Comparison of ENCODE assay signal across 10 cellular contexts in the genomic region with DNA sequence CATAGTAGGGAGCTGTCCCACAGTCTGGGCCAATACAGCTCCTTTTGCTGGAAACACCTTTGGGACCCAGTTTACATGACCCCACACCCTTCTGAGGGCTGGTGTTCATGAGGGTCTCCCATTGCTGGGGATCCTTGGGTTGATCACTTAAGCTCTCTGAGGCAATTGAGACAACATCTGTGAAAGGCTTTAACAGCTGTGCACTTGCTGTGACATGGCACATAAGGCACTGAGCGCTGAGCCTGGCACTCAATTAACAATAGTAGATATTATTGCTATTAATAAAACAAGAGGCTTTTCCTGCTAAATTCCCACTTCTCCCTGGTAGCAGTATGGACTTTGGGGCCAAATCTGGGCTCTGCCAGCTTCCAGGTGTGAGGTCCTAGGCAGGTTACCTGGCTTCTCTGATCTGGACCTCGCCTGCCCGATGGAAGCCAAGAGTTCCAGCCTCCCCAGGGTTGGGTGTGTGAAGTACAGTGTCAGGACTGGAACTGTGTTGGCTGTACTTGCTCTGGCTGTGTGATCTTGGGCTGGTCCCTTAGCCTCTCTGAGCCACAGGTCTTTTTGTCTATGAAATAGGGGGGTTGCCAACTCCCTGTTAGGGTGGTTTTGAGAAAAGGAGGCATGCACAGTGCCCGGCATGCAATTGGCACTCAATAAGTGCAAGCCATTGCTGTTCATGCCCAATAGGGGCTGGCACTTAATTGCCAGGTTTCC. TPM values are rescaled to one million over a fixed set of nuclear protein-coding genes. Genes with fewer than 3 reads are reported as not detected.
DNase-seq lines count a peak whose midpoint lies in the region; ATAC-seq and TF ChIP-seq lines count a peak whose summit lies in the region.
"Had no signal": no experiment of that assay in that cellular context is flagged by ENCODE, and none has a peak within 500 bp of the region (broad histone marks: within the 10 kb centered on the region; RNA-seq: fewer than 3 reads in every experiment).

No MANE protein-coding gene starts in this region.

- POLR2A ChIA-PET in MCF 10A (lab: Yijun Ruan, JAX): interaction anchor here (0.5 to 0.8 kb wide), 3 partner anchors 21 to 190 kb away, joined by 3 to 4 read pairs (median 3); a partner anchor contains a TSS
- POLR2A ChIA-PET in PC-3 (lab: Charles Lee; ENCODE audit: unreplicated experiment): interaction anchor here (0.5 kb wide), 1 partner anchor 1674 kb away, joined by 4 read pairs; no protein-coding TSS in a partner anchor

- peak overlapping the region; percentile 57 for H3K9ac ChIP-seq in adipocyte (ENCODE audit: low read length)
- H3K9ac ChIP-seq in PC-3 (ENCODE audit: low read length): no peak overlapping the region

- no peaks in the 10 kb centered on the region for H3K9me3 Mint-ChIP-seq in MCF 10A (ENCODE audit: unreplicated experiment)
- H3K9me3 Mint-ChIP-seq in Calu3 (ENCODE audit: low read depth, unreplicated experiment): no peaks in the 10 kb centered on the region
- H3K9me3 Mint-ChIP-seq: mesothelial cell of epicardium had no signal

- H3K4me1 ChIP-seq in breast epithelium (peaks cover 11 to 17% of the 10 kb centered on the region in 2 donors), adipocyte (ENCODE audit: control insufficient read depth, insufficient read depth, low read length) (peaks cover 71% of the 10 kb centered on the region), lower lobe of right lung (peaks cover 87% of the 10 kb centered on the region), tibial artery (peaks cover 0 to 85% (median 68%) of the 10 kb centered on the region in 4 donors), PC-3 (ENCODE audit: insufficient read depth, low read length) (peaks cover 18% of the 10 kb centered on the region)

- DNase-seq in breast epithelium (ENCODE audit: low spot score in 2 of 2): no peak
- no peak for DNase-seq in MCF 10A (ENCODE audit: unreplicated experiment)
- no peak for DNase-seq in adipocyte (ENCODE audit: low read depth)
- DNase-seq in lower lobe of right lung: no peak
- DNase-seq in tibial artery: no peak
- no peak for DNase-seq in Calu3
- DNase-seq in PC-3: no peak
- DNase-seq in NCI-H2196 treated with DMSO at 0.1 percent for 48 hours (lab: John Stamatoyannopoulos, UW; ENCODE audit: unreplicated experiment): no peak
- DNase-seq: DMS53 had no signal

- no peak for TF ChIP-seq POLR2A in breast epithelium (IDR thresholded peaks at IDR 0.05)

- CTCF ChIA-PET in MCF 10A (lab: Yijun Ruan, JAX): interaction anchor here (1.1 to 2.6 kb wide), 3 partner anchors 12 to 43 kb away, joined by 4 to 16 read pairs (median 5); no protein-coding TSS in a partner anchor
- CTCF ChIA-PET in Calu3 (lab: Charles Lee): no interaction called here
- CTCF ChIA-PET in PC-3 (lab: Charles Lee): no interaction called here

- H4K20me1 ChIP-seq in PC-3 (ENCODE audit: low read length): no peaks in the 10 kb centered on the region

- no peak overlapping the region for H2AFZ ChIP-seq in PC-3 (ENCODE audit: low read length)

- H3K27ac ChIP-seq in breast epithelium (peak overlapping the region; percentile 83 to 89), lower lobe of right lung (peak overlapping the region; percentile 86), tibial artery (peak overlapping the region; percentile 74 to 81), PC-3 (ENCODE audit: low read length) (no peak overlapping the region)

- H3K27me3 ChIP-seq in breast epithelium: no peaks in the 10 kb centered on the region
- no peaks in the 10 kb centered on the region for H3K27me3 ChIP-seq in adipocyte (replicated peaks; ENCODE audit: control insufficient read depth, insufficient read depth, low read length)
- no peaks in the 10 kb centered on the region for H3K27me3 ChIP-seq in lower lobe of right lung (ENCODE audit: low read depth)
- H3K27me3 ChIP-seq in tibial artery: no peaks in the 10 kb centered on the region
- no peaks in the 10 kb centered on the region for H3K27me3 ChIP-seq in PC-3 (ENCODE audit: low read length)

- H3K4me3 Mint-ChIP-seq in MCF 10A (ENCODE audit: unreplicated experiment) (no peak overlapping the region), Calu3 (ENCODE audit: low read depth, unreplicated experiment) (no peak overlapping the region)
- H3K4me3 Mint-ChIP-seq: mesothelial cell of epicardium had no signal

- peaks cover 11% of the 10 kb centered on the region for H3K4me1 Mint-ChIP-seq in MCF 10A (ENCODE audit: insufficient read depth, unreplicated experiment)
- H3K4me1 Mint-ChIP-seq in Calu3 (ENCODE audit: low read depth, unreplicated experiment): peaks cover 63% of the 10 kb centered on the region

- H3K79me2 ChIP-seq in PC-3 (ENCODE audit: low read length): peaks cover 41% of the 10 kb centered on the region

- BruUV-seq in MCF 10A (replicated peaks; lab: Mats Ljungman, UMichigan): no TSS peak
- no TSS peak for BruUV-seq in Calu3 (replicated peaks; lab: Mats Ljungman, UMichigan)
- BruUV-seq in PC-3 (replicated peaks; lab: Mats Ljungman, UMichigan): no TSS peak

- H3K27ac Mint-ChIP-seq in MCF 10A (ENCODE audit: low read depth, unreplicated experiment): no peak overlapping the region
- H3K27ac Mint-ChIP-seq in Calu3 (ENCODE audit: unreplicated experiment): no peak overlapping the region
- H3K27ac Mint-ChIP-seq: mesothelial cell of epicardium had no signal

- no peaks in the 10 kb centered on the region for H3K9me2 ChIP-seq in PC-3 (replicated peaks; ENCODE audit: low read length)

- H3K27me3 Mint-ChIP-seq in MCF 10A (ENCODE audit: insufficient read depth, unreplicated experiment) (no peaks in the 10 kb centered on the region), Calu3 (ENCODE audit: unreplicated experiment) (no peaks in the 10 kb centered on the region)

- H3K4me3 ChIP-seq in breast epithelium (peak overlapping the region in 2 of 3 donors; percentile 13 to 51), adipocyte (ENCODE audit: low read length) (no peak overlapping the region), lower lobe of right lung (peak overlapping the region; percentile 93), tibial artery (peak overlapping the region; percentile 15 to 23), PC-3 (ENCODE audit: low read length) (no peak overlapping the region)

- ATAC-seq in lower lobe of right lung (no peak), PC-3 (no peak)

- no peaks in the 10 kb centered on the region for H3K9me3 ChIP-seq in breast epithelium
- H3K9me3 ChIP-seq in adipocyte (ENCODE audit: control insufficient read depth, low read length): no peaks in the 10 kb centered on the region
- no peaks in the 10 kb centered on the region for H3K9me3 ChIP-seq in lower lobe of right lung
- no peaks in the 10 kb centered on the region for H3K9me3 ChIP-seq in tibial artery
- H3K9me3 ChIP-seq in PC-3 (ENCODE audit: low read length): no peaks in the 10 kb centered on the region

- H3K36me3 Mint-ChIP-seq in MCF 10A (ENCODE audit: insufficient read depth, unreplicated experiment): peaks cover 7% of the 10 kb centered on the region
- peaks cover 39% of the 10 kb centered on the region for H3K36me3 Mint-ChIP-seq in Calu3 (ENCODE audit: insufficient read depth, unreplicated experiment)
- H3K36me3 Mint-ChIP-seq: mesothelial cell of epicardium had no signal

- intact Hi-C loops in breast epithelium (cut with DNase I; ENCODE audit: low total_unique reads): no loop called here
- intact Hi-C loops in MCF 10A (cut with micrococcal nuclease): no loop called here
- intact Hi-C loops in lower lobe of right lung (cut with DNase I): no loop called here
- intact Hi-C loops in tibial artery (cut with DNase I; ENCODE audit: low total_unique reads): no loop called here
- intact Hi-C loops in Calu3 (cut with micrococcal nuclease; ENCODE audit: unreplicated experiment): no loop called here
- intact Hi-C loops in PC-3 (cut with micrococcal nuclease): no loop called here

- TF ChIP-seq CTCF in breast epithelium (IDR thresholded peaks at IDR 0.05): no peak
- TF ChIP-seq CTCF in MCF 10A (IDR thresholded peaks at IDR 0.05; ENCODE audit: unreplicated experiment): no peak
- TF ChIP-seq CTCF in lower lobe of right lung (IDR thresholded peaks at IDR 0.05): no peak
- TF ChIP-seq CTCF in tibial artery (IDR thresholded peaks at IDR 0.05): no peak
- no peak for TF ChIP-seq CTCF in Calu3 (IDR thresholded peaks at IDR 0.05; ENCODE audit: unreplicated experiment)
- no peak for TF ChIP-seq CTCF in PC-3 (conservative IDR thresholded peaks at IDR 0.05; ENCODE audit: low read depth, low read length)

- H3K36me3 ChIP-seq in breast epithelium (no peaks in the 10 kb centered on the region), adipocyte (ENCODE audit: control insufficient read depth, insufficient read depth, low read length, severe bottlenecking) (no peaks in the 10 kb centered on the region), lower lobe of right lung (no peaks in the 10 kb centered on the region), tibial artery (no peaks in the 10 kb centered on the region), PC-3 (ENCODE audit: low read depth, low read length) (no peaks in the 10 kb centered on the region)

- no peak overlapping the region for H3K4me2 ChIP-seq in PC-3 (ENCODE audit: low read length)

- no peaks in the 10 kb centered on the region for H3F3A ChIP-seq in PC-3 (ENCODE audit: low read length, unreplicated experiment)

RNA-seq across cellular contexts. Expression of a gene that starts 3.1 kb away (rescaled TPM):
- total RNA-seq in breast epithelium (10 to 100 TPM; 13.9 to 27.4 (median 17.4) TPM), MCF 10A (2022) (4.5 and 5.1 TPM in 2 replicates), lower lobe of right lung (49.5 TPM), Calu3 (2022) (14.3 and 17.3 TPM in 2 replicates), PC-3 (2014; rRNA removed) (12.9 and 34.6 TPM in 2 replicates)

RNA-seq across cellular contexts. Expression of a gene that starts 39.9 kb away (rescaled TPM):
- 10 to 100 TPM in 2 of 3 donors, 1 to 10 TPM in 1; 6.6 to 10.9 (median 10.2) TPM for total RNA-seq in breast epithelium
- 3.4 and 4.0 TPM in 2 replicates for total RNA-seq in MCF 10A (2022)
- total RNA-seq in lower lobe of right lung: 20.5 TPM
- total RNA-seq in Calu3 (2022): 20.7 and 28.5 TPM in 2 replicates
- 18.6 and 22.8 TPM in 2 replicates for total RNA-seq in PC-3 (2014; rRNA removed)

Comparison
In these comparisons a context has a peak if more than half of its experiments do, and no peak if none do; other contexts are left out.
1. H3K4me3 ChIP-seq: peak in breast epithelium (2 of 3), lower lobe of right lung (single experiment) and tibial artery (2 of 2); none in adipocyte (single experiment) and PC-3 (single experiment).